ENCODE assay signal across 15 cellular contexts in genomic region chr9:131399972-131400371, GRCh38. TPM values are rescaled to one million over a fixed set of nuclear protein-coding genes. Genes with fewer than 3 reads are reported as not detected.
A peak's percentile ranks its signal among the peaks of the same experiment; 100 is the strongest.
DNase-seq lines count a peak whose midpoint lies in the region; ATAC-seq, FAIRE-seq and TF ChIP-seq lines count a peak whose summit lies in the region.
"Had no signal": no experiment of that assay in that cellular context is flagged by ENCODE, and none has a peak within 500 bp of the region (broad histone marks: within the 10 kb centered on the region; RNA-seq: fewer than 3 reads in every experiment).

No MANE protein-coding gene starts in this region.

- H3K27ac Mint-ChIP-seq in HFFc6 (peak overlapping the region; percentile 53), astrocyte (ENCODE audit: unreplicated experiment) (peak overlapping the region; percentile 10), nephron (peak overlapping the region; percentile 74 to 84 (median 81))

- H3K36me3 Mint-ChIP-seq in HFFc6 (ENCODE audit: low read depth) (peaks cover 15% of the 10 kb centered on the region; the same call in 1 of the 2 replicates), astrocyte (ENCODE audit: low read depth, unreplicated experiment) (no peaks in the 10 kb centered on the region), nephron (ENCODE audit: low read depth) (peaks cover 13% of the 10 kb centered on the region)

- peak overlapping the region in 10 of 11 experiments; percentile 1 to 44 (median 31); a peak in 11 of 22 replicates for H3K4me2 ChIP-seq in BLaER1 treated with 17β-estradiol and CSF1 and Interleukin-3, amounts not matched to agents 10 nM and 100 nM
- peak overlapping the region; percentile 42 for H3K4me2 ChIP-seq in astrocyte (ENCODE audit: low read length)

- H3K4me3 Mint-ChIP-seq in HFFc6 (no peak overlapping the region), astrocyte (ENCODE audit: unreplicated experiment) (no peak overlapping the region), nephron (peak overlapping the region; percentile 10 to 24 (median 15))

- H3K27me3 ChIP-seq in BLaER1 treated with 17β-estradiol and CSF1 and Interleukin-3, amounts not matched to agents 10 nM and 100 nM = no peaks in the 10 kb centered on the region
- no peaks in the 10 kb centered on the region for H3K27me3 ChIP-seq in astrocyte (ENCODE audit: insufficient read depth, low read length)

- no peak for DNase-seq in HFFc6
- no peak for DNase-seq in astrocyte (ENCODE audit: low read depth)
- no peak for DNase-seq in posterior cingulate gyrus
- DNase-seq in NCI-H1105 treated with DMSO at 0.1 percent for 48 hours (lab: John Stamatoyannopoulos, UW) = no peak
- DNase-seq in stimulated activated CD4-positive, alpha-beta T cell treated with anti-CD3 and anti-CD28 coated beads, Interleukin-4, amount 100 ng/mL, for 24 hours = no peak
- DNase-seq: C1 segment of cervical spinal cord; GDM1; midbrain; NCI-H345; retina; stimulated activated CD4-positive, alpha-beta T cell treated with anti-CD3 and anti-CD28 coated beads, Interleukin-2, amount 100 ng/mL, for 24 hours had no signal

- no peak overlapping the region for H3K9ac ChIP-seq in BLaER1 treated with 17β-estradiol and CSF1 and Interleukin-3, amounts not matched to agents 10 nM and 100 nM
- peak overlapping the region; percentile 22 for H3K9ac ChIP-seq in astrocyte (ENCODE audit: low read length)

- H3K9me3 Mint-ChIP-seq in HFFc6 (no peaks in the 10 kb centered on the region), astrocyte (ENCODE audit: unreplicated experiment) (no peaks in the 10 kb centered on the region), nephron (no peaks in the 10 kb centered on the region)

- TF ChIP-seq CTCF in HFFc6 (IDR thresholded peaks at IDR 0.05) = no peak
- TF ChIP-seq CTCF in astrocyte (IDR thresholded peaks at IDR 0.05; ENCODE audit: insufficient read depth, low read depth, low read length) = no peak
- TF ChIP-seq CTCF in nephron (IDR thresholded peaks at IDR 0.05; ENCODE audit: unreplicated experiment in 3 of 3) = no peak

- no peak overlapping the region for H3K4me3 ChIP-seq in BLaER1 treated with 17β-estradiol and CSF1 and Interleukin-3, amounts not matched to agents 10 nM and 100 nM
- H3K4me3 ChIP-seq in astrocyte (ENCODE audit: insufficient read depth, low read depth, low read length) = no peak overlapping the region

- no peak overlapping the region for H3K27ac ChIP-seq in BLaER1 treated with 17β-estradiol and CSF1 and Interleukin-3, amounts not matched to agents 10 nM and 100 nM
- peak overlapping the region; percentile 14 for H3K27ac ChIP-seq in astrocyte (ENCODE audit: low read depth, low read length)

- H3K27me3 Mint-ChIP-seq in HFFc6 (ENCODE audit: insufficient read depth) (peaks cover 2% of the 10 kb centered on the region; the same call in 1 of the 2 replicates), astrocyte (ENCODE audit: low read depth, unreplicated experiment) (no peaks in the 10 kb centered on the region), nephron (ENCODE audit: low read depth) (no peaks in the 10 kb centered on the region)

- H3K4me1 ChIP-seq in BLaER1 treated with 17β-estradiol and CSF1 and Interleukin-3, amounts not matched to agents 10 nM and 100 nM = peaks cover 90 to 97% (median 95%) of the 10 kb centered on the region in 10 experiments
- peaks cover 70% of the 10 kb centered on the region for H3K4me1 ChIP-seq in astrocyte (ENCODE audit: insufficient read depth, low read length)

- peaks cover 99% of the 10 kb centered on the region for H3K79me2 ChIP-seq in astrocyte (ENCODE audit: insufficient read depth, low read length)

- H3K36me3 ChIP-seq in BLaER1 treated with 17β-estradiol and CSF1 and Interleukin-3, amounts not matched to agents 10 nM and 100 nM = peaks cover 8 to 80% (median 51%) of the 10 kb centered on the region in 11 experiments; a peak in 19 of 22 replicates
- no peaks in the 10 kb centered on the region for H3K36me3 ChIP-seq in astrocyte (ENCODE audit: insufficient read depth, low read length)

- H3K4me1 Mint-ChIP-seq in HFFc6 (ENCODE audit: low read depth) = peaks cover 66% of the 10 kb centered on the region
- peaks cover 51% of the 10 kb centered on the region for H3K4me1 Mint-ChIP-seq in astrocyte (ENCODE audit: low read depth, unreplicated experiment)
- H3K4me1 Mint-ChIP-seq in nephron = peaks cover 81% of the 10 kb centered on the region

- no peak for FAIRE-seq in astrocyte (lab: Jason Lieb, UNC)

- peaks cover 100% of the 10 kb centered on the region in 11 experiments for H4K20me1 ChIP-seq in BLaER1 treated with 17β-estradiol and CSF1 and Interleukin-3, amounts not matched to agents 10 nM and 100 nM
- H4K20me1 ChIP-seq in astrocyte (ENCODE audit: insufficient read depth, low read length) = peaks cover 95% of the 10 kb centered on the region

- H2AFZ ChIP-seq in astrocyte (ENCODE audit: low read depth, low read length) = no peak overlapping the region

- no peaks in the 10 kb centered on the region for H3K9me3 ChIP-seq in BLaER1 treated with 17β-estradiol and CSF1 and Interleukin-3, amounts not matched to agents 10 nM and 100 nM (replicated peaks in 1 of 11)
- H3K9me3 ChIP-seq in astrocyte (ENCODE audit: insufficient read depth, low read depth, low read length) = no peaks in the 10 kb centered on the region

- ATAC-seq in GM18873 (IDR thresholded peaks at IDR 0.05; ENCODE audit: low FRiP score, unreplicated experiment) = no peak
- ATAC-seq: HCT116 had no signal

- intact Hi-C loops in posterior cingulate gyrus (cut with DNase I) = no loop called here

RNA-seq across cellular contexts. Expression of gene PRRC2B, which starts 6.1 kb away (rescaled TPM):
- 100 to 1,000 TPM; 130 to 173 (median 145) TPM for total RNA-seq in HFFc6 (2021; fragmentation: NEBNext Ultra II Directional; extraction: Animal tissue kit (Norgen Biotek cat#: 25700))
- total RNA-seq in astrocyte = 260 and 292 TPM in 2 replicates

Comparison
In these comparisons a context has a peak if more than half of its experiments do, and no peak if none do; other contexts are left out.
1. H3K27ac Mint-ChIP-seq: peak in every context shown above with its lines; median percentile 81 in nephron; 53 in HFFc6; 10 in astrocyte.
2. H3K4me3 Mint-ChIP-seq: peak in nephron (3 of 3); none in HFFc6 (single experiment) and astrocyte (single experiment).